26 cellular contexts compared by ENCODE assay signal in the genomic region with DNA sequence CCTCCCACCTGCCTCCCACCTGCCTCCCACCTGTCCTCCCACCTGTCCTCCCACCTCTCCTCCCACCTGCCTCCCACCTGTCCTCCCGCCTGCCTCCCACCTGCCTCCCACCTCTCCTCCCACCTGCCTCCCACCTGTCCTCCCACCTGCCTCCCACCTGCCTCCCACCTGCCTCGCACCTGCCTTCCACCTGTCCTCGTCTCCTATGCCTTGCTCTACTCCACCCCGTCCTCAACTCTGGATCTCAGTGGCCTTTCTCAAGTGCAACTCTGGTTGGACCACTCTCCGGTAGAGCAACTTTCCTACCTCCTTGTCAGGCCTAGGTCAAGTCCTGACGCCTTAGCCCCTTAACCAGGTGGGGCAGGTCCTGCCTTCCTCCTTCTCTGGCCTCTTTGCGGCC. TPM values are rescaled to one million over a fixed set of nuclear protein-coding genes. Genes with fewer than 3 reads are reported as not detected.
"Had no signal": no experiment of that assay in that cellular context is flagged by ENCODE, and none has a peak within 500 bp of the region (broad histone marks: within the 10 kb centered on the region; RNA-seq: fewer than 3 reads in every experiment).

No MANE protein-coding gene starts in this region.

- H3K27ac Mint-ChIP-seq: activated naive CD8-positive, alpha-beta T cell treated with anti-CD3 and anti-CD28 coated beads for 36 hours; stimulated activated memory B cell treated with anti-CD40 and anti-IgM and Interleukin-4, amounts not matched to agents 10 μg/mL and 1 μg/mL and 100 μg/mL, for 72 hours had no signal

- H3K36me3 ChIP-seq: neural progenitor cell, ovary, vagina had no signal

- H3K27ac ChIP-seq: body of pancreas, epithelial cell of prostate, foreskin keratinocyte, hepatocyte, neural progenitor cell, ovary, tibial nerve, vagina had no signal

- H3K27me3 ChIP-seq: body of pancreas, hepatocyte, ovary, vagina had no signal

- H3K9me3 ChIP-seq: body of pancreas, mucosa of descending colon, ovary, tibial nerve, vagina had no signal

- ATAC-seq: activated CD4-positive, CD25-positive, alpha-beta regulatory T cell treated with anti-CD3 and anti-CD28 coated beads, Interleukin-2, amount 50 U/mL, for 24 hours; body of pancreas; foreskin keratinocyte; left cardiac atrium; mucosa of descending colon; sciatic nerve; stimulated activated memory B cell treated with anti-CD40 and anti-IgM and Interleukin-4, amounts not matched to agents 10 μg/mL and 1 μg/mL and 100 μg/mL, for 72 hours; T-cell had no signal

- H3K4me3 Mint-ChIP-seq: activated naive CD8-positive, alpha-beta T cell treated with anti-CD3 and anti-CD28 coated beads for 36 hours; naive B cell; neural progenitor cell; stimulated activated memory B cell treated with anti-CD40 and anti-IgM and Interleukin-4, amounts not matched to agents 10 μg/mL and 1 μg/mL and 100 μg/mL, for 72 hours; T-cell had no signal

- DNase-seq: activated CD4-positive, alpha-beta T cell treated with anti-CD3 and anti-CD28 coated beads, Interleukin-2, amount 50 U/mL, for 1 hour; activated CD8-positive, alpha-beta memory T cell treated with anti-CD3 and anti-CD28 coated beads for 24 hours; activated CD8-positive, alpha-beta memory T cell treated with anti-CD3 and anti-CD28 coated beads, Interleukin-2, amount 50 U/mL, for 48 hours; activated naive CD4-positive, alpha-beta T cell; activated naive CD8-positive, alpha-beta T cell treated with anti-CD3 and anti-CD28 coated beads for 36 hours; amygdala; body of pancreas; dorsolateral prefrontal cortex; foreskin keratinocyte; left cardiac atrium; mesenchymal stem cell; mucosa of descending colon; naive B cell; ovary; stimulated activated CD4-positive, alpha-beta T cell treated with anti-CD3 and anti-CD28 coated beads, Interleukin-4, amount 100 ng/mL, for 24 hours; T-cell; T1000 had no signal

- H3K4me1 Mint-ChIP-seq: neural progenitor cell had no signal

- H3K36me3 Mint-ChIP-seq: activated naive CD8-positive, alpha-beta T cell treated with anti-CD3 and anti-CD28 coated beads for 36 hours; naive B cell had no signal

- H3K4me1 ChIP-seq: foreskin keratinocyte, neural progenitor cell had no signal

- H3K4me3 ChIP-seq: body of pancreas, dorsolateral prefrontal cortex, hepatocyte, mucosa of descending colon, neural progenitor cell, ovary, tibial nerve, vagina had no signal

- H3K9me3 Mint-ChIP-seq: activated naive CD8-positive, alpha-beta T cell treated with anti-CD3 and anti-CD28 coated beads for 36 hours; stimulated activated memory B cell treated with anti-CD40 and anti-IgM and Interleukin-4, amounts not matched to agents 10 μg/mL and 1 μg/mL and 100 μg/mL, for 72 hours; T-cell had no signal

RNA-seq across cellular contexts. Expression of gene RBP5, which starts 31.5 kb away (rescaled TPM):
- total RNA-seq: activated naive CD8-positive, alpha-beta T cell treated with anti-CD3 and anti-CD28 coated beads for 36 hours; fibroblast of lung; foreskin keratinocyte had no signal
- polyA plus RNA-seq: fibroblast of lung, foreskin keratinocyte had no signal
